ENCODE assay signal across 8 cellular contexts in genomic region chr1:203861379-203862184, GRCh38. TPM values are rescaled to one million over a fixed set of nuclear protein-coding genes. Genes with fewer than 3 reads are reported as not detected.
DNase-seq lines count a peak whose midpoint lies in the region; ATAC-seq and TF ChIP-seq lines count a peak whose summit lies in the region.

TSS of gene SNRPE (plus strand) at chr1:203861599. CDS start at chr1:203861660, 61 bp downstream.

- CTCF ChIA-PET in Calu3 (lab: Charles Lee) = interaction anchor here (0.6 to 2.3 kb wide), 6 partner anchors 12 to 301 kb away, joined by 3 to 30 read pairs (median 3); partner anchors contain the start of gene ETNK2

- peaks cover 5% of the 10 kb centered on the region for H3K79me1 ChIP-seq in mesendoderm (ENCODE audit: low read length)

- H3K79me2 ChIP-seq in mesendoderm (ENCODE audit: control insufficient read depth, insufficient read depth, low read length) = peaks cover 24% of the 10 kb centered on the region

- peak within 1 kb of the TSS; percentile 42 for H3K9ac ChIP-seq in endocrine pancreas (ENCODE audit: control insufficient read depth, insufficient read depth, low read length)
- H3K9ac ChIP-seq in mesendoderm (ENCODE audit: low read length) = peak within 1 kb of the TSS; percentile 99

- no peaks in the 10 kb centered on the region for H3K9me3 ChIP-seq in endocrine pancreas (ENCODE audit: control insufficient read depth, low read length)

- H3K56ac ChIP-seq in mesendoderm (ENCODE audit: low read length) = peak within 1 kb of the TSS; percentile 100

- peak within 1 kb of the TSS; percentile 98 for H2BK5ac ChIP-seq in mesendoderm (ENCODE audit: low read length)

- H3K18ac ChIP-seq in mesendoderm (ENCODE audit: low read length) = peak within 1 kb of the TSS; percentile 5

- peaks cover 10% of the 10 kb centered on the region for H3K4me1 ChIP-seq in endocrine pancreas (ENCODE audit: control insufficient read depth, insufficient read depth, low read length)
- H3K4me1 ChIP-seq in mesendoderm (ENCODE audit: control insufficient read depth, low read depth, low read length) = no peaks in the 10 kb centered on the region

- H3K27me3 ChIP-seq in endocrine pancreas (ENCODE audit: control insufficient read depth, insufficient read depth, low read length) = no peaks in the 10 kb centered on the region
- peaks cover 2% of the 10 kb centered on the region for H3K27me3 ChIP-seq in mesendoderm (ENCODE audit: insufficient read depth, low read length, poor library complexity)

- no peak within 1 kb of the TSS for H2BK120ac ChIP-seq in mesendoderm (ENCODE audit: low read depth, low read length)

- peak within 1 kb of the TSS; percentile 59 for H3K4me2 ChIP-seq in mesendoderm (ENCODE audit: low read length)

- peak; percentile 90 for TF ChIP-seq CTCF in Calu3 (IDR thresholded peaks at IDR 0.05; ENCODE audit: unreplicated experiment)

- peak within 1 kb of the TSS; percentile 1 for H3K4ac ChIP-seq in mesendoderm (ENCODE audit: low read depth, low read length)

- DNase-seq in Calu3 (peak; percentile 98), HUDEP-2 (lab: John Stamatoyannopoulos, UW; ENCODE audit: unreplicated experiment in 76 of 76) (peak in 75 of 76 experiments; percentile 48 to 97 (median 92)), NOMO-1 treated with dmso at 0.1 percent for 144 hours (lab: John Stamatoyannopoulos, UW; ENCODE audit: unreplicated experiment) (peak; percentile 97), mesendoderm (peak; percentile 99)
- DNase-seq in activated CD8-positive, alpha-beta memory T cell treated with anti-CD3 and anti-CD28 coated beads for 48 hours (ENCODE audit: low read depth in 2 of 3, low spot score in 2 of 3) = peak; percentile 78 to 89 (median 85)
- peak; percentile 89 for DNase-seq in stimulated activated CD8-positive, alpha-beta memory T cell treated with anti-CD3 and anti-CD28 coated beads, Interleukin-15, amount 100 ng/mL, for 1 hour (ENCODE audit: low read depth)

- H3K27ac ChIP-seq in mesendoderm (ENCODE audit: low read depth, low read length) = peak within 1 kb of the TSS; percentile 61

- intact Hi-C loops in Calu3 (cut with micrococcal nuclease; ENCODE audit: unreplicated experiment) = loop anchor here (1.0 to 5.0 kb wide), 4 partner anchors 266 to 501 kb away; partner anchors contain the start of gene KISS1

- H2BK15ac ChIP-seq in mesendoderm (replicated peaks; ENCODE audit: low read depth) = no peak within 1 kb of the TSS

- no CpG with 5 or more reads among the region's 48 CpGs for WGBS in mesendoderm (ENCODE audit: extremely low coverage, insufficient coverage, low lambda C conversion rate)

- no peak within 1 kb of the TSS for H4K5ac ChIP-seq in mesendoderm (ENCODE audit: low read length)

- H3K27ac Mint-ChIP-seq in Calu3 (ENCODE audit: unreplicated experiment) = peak within 1 kb of the TSS; percentile 98

- H3K4me1 Mint-ChIP-seq in Calu3 (ENCODE audit: low read depth, unreplicated experiment) = peaks cover 22% of the 10 kb centered on the region

- peak within 1 kb of the TSS; percentile 69 for H4K8ac ChIP-seq in mesendoderm (ENCODE audit: low read depth, low read length)

- H3K9me3 Mint-ChIP-seq in Calu3 (ENCODE audit: low read depth, unreplicated experiment) = no peaks in the 10 kb centered on the region

- H3K36me3 ChIP-seq in endocrine pancreas (ENCODE audit: control insufficient read depth, insufficient read depth, low read length) (no peaks in the 10 kb centered on the region), mesendoderm (ENCODE audit: control insufficient read depth, insufficient read depth, low read length) (peaks cover 9% of the 10 kb centered on the region)

- H3K4me3 ChIP-seq in endocrine pancreas (ENCODE audit: control insufficient read depth, insufficient read depth, low read length) (peak within 1 kb of the TSS; percentile 85), mesendoderm (ENCODE audit: low read length) (peak within 1 kb of the TSS; percentile 99)

- peak within 1 kb of the TSS; percentile 99 for H3K4me3 Mint-ChIP-seq in Calu3 (ENCODE audit: low read depth, unreplicated experiment)

- TSS peak; percentile 59 for BruUV-seq in Calu3 (replicated peaks; lab: Mats Ljungman, UMichigan)

- peaks cover 78% of the 10 kb centered on the region for H3K36me3 Mint-ChIP-seq in Calu3 (ENCODE audit: insufficient read depth, unreplicated experiment)

- peak within 1 kb of the TSS; percentile 80 for H2AK5ac ChIP-seq in mesendoderm (ENCODE audit: low read length)

- H3K23ac ChIP-seq in mesendoderm (ENCODE audit: low read length) = peak within 1 kb of the TSS; percentile 90

- peak; percentile 94 for ATAC-seq in GM21381 (IDR thresholded peaks at IDR 0.05; ENCODE audit: unreplicated experiment)

- H3K27me3 Mint-ChIP-seq in Calu3 (ENCODE audit: unreplicated experiment) = no peaks in the 10 kb centered on the region

RNA-seq across cellular contexts. Expression of gene SNRPE, which starts in this region (rescaled TPM):
- total RNA-seq in Calu3 (2022) = 195 and 224 TPM in 2 replicates
- polyA plus RNA-seq in mesendoderm (2013, experiment 1 of 2) = 725 TPM
- polyA plus RNA-seq in mesendoderm (2013, experiment 2 of 2) = 705 TPM

Comparison
In these comparisons a context has a peak if more than half of its experiments do, and no peak if none do; other contexts are left out.
1. Peak in every context shown above with its lines: DNase-seq, ATAC-seq, H3K4me3 ChIP-seq and H3K27ac ChIP-seq.